ENCODE assay signal across 18 cellular contexts in the genomic region with DNA sequence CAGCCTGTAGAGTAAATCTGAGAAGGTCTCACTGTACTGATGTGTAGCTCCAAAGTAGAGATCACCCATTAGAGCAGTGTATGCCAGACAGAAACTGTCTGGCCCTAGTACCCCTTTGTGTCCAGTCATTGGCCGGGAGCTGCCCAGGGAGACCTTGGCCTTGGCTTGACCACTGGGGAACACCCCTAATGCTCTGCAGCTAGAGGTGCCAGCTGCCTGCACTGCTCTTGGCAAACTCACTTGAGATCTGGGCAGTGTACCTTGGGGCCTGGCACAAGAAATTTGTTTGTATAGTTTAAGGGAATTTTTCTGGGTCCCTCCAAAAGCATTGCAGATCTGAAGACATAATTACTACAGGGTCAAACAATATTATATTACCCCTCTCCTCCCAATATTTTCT.
"Had no signal": no experiment of that assay in that cellular context is flagged by ENCODE, and none has a peak within 500 bp of the region (broad histone marks: within the 10 kb centered on the region; RNA-seq: fewer than 3 reads in every experiment).

No MANE protein-coding gene starts in this region.

- H3K4me1 ChIP-seq: esophagus muscularis mucosa, foreskin keratinocyte, gastrocnemius medialis, heart right ventricle, left lung, lower lobe of right lung had no signal

- DNase-seq: dermis blood vessel endothelial cell; dorsolateral prefrontal cortex; effector CD4-positive, alpha-beta T cell; effector memory CD4-positive, alpha-beta T cell; foreskin keratinocyte; gastrocnemius medialis; glutamatergic neuron; heart right ventricle; immature natural killer cell; islet precursor cell; kidney; kidney glomerular epithelial cell; left lung; lower lobe of right lung; mesenchymal stem cell; mucosa of descending colon had no signal

- H3K36me3 ChIP-seq: esophagus muscularis mucosa, gastrocnemius medialis, heart right ventricle, left lung, lower lobe of right lung had no signal

- ATAC-seq: foreskin keratinocyte, gastrocnemius medialis, left lung, lower lobe of right lung, mucosa of descending colon had no signal

- H3K27me3 ChIP-seq: esophagus muscularis mucosa, gastrocnemius medialis, left lung had no signal

- H3K9me3 ChIP-seq: gastrocnemius medialis, mucosa of descending colon had no signal

- H3K4me3 ChIP-seq: coronary artery, dorsolateral prefrontal cortex, esophagus muscularis mucosa, gastrocnemius medialis, heart right ventricle, left lung, lower lobe of right lung, mucosa of descending colon had no signal

- H3K27ac ChIP-seq: coronary artery, dorsolateral prefrontal cortex, esophagus muscularis mucosa, foreskin keratinocyte, gastrocnemius medialis, heart right ventricle, left lung, lower lobe of right lung had no signal
